ENCODE assay signal across 9 cellular contexts in the genomic region with DNA sequence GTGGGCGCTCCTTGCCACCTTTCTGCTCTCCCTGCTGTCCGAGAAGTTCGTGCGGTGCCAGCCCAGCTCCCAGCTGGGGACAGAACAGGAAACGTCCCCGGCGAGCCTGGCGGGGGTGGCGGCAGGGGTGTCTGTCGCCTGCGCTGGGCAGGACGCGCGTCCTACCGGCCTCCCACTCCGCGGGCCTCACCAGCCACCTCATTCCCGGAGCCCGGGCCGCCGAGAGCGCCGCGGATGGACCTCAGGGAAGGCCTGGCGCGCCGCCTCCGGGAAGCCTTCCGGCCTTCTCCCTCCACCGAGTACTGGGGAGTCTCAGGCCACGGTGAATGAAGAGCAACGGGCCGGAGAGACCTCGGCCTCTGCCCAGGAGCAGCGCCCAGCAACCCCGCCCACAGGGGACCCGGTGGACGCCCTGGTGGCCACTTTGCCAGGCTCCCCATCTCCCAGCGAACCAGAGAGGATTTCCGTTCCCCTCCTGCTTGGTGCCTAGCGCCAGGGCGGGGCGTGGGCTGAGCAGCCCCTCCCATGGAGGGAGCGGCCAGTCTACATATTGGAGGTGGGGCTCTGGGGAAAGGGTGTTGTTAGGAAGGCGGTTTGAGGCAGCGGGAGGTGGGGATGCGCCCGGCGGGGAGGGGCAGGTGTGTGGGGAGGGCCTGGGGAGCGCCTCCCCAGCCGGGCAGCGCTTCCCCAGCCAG. TPM values are rescaled to one million over a fixed set of nuclear protein-coding genes. Genes with fewer than 3 reads are reported as not detected.
DNase-seq lines count a peak whose midpoint lies in the region; ATAC-seq lines count a peak whose summit lies in the region.
"Had no signal": no experiment of that assay in that cellular context is flagged by ENCODE, and none has a peak within 500 bp of the region (broad histone marks: within the 10 kb centered on the region; RNA-seq: fewer than 3 reads in every experiment).

No MANE protein-coding gene starts in this region.

- no peaks in the 10 kb centered on the region for H3K36me3 Mint-ChIP-seq in activated T-helper 1 cell treated with anti-CD3 and anti-CD28 coated beads, Interleukin-12 subunit alpha, Interleukin-12 subunit beta, Interleukin-2, Interleukin-4 antibody, amounts not matched to agents 30 ng/mL and 10 ng/mL and 1 ng/mL, durations not matched to agents 14 hours and 24 hours and 36 hours (ENCODE audit: low read depth)
- no peaks in the 10 kb centered on the region for H3K36me3 Mint-ChIP-seq in naive thymus-derived CD8-positive, alpha-beta T cell

- H3K27me3 Mint-ChIP-seq in activated T-helper 1 cell treated with anti-CD3 and anti-CD28 coated beads, Interleukin-12 subunit alpha, Interleukin-12 subunit beta, Interleukin-2, Interleukin-4 antibody, amounts not matched to agents 30 ng/mL and 10 ng/mL and 1 ng/mL, durations not matched to agents 14 hours and 24 hours and 36 hours (ENCODE audit: insufficient read depth) = peaks cover 9% of the 10 kb centered on the region
- H3K27me3 Mint-ChIP-seq in naive thymus-derived CD8-positive, alpha-beta T cell = no peaks in the 10 kb centered on the region

- intact Hi-C loops in activated T-helper 1 cell treated with anti-CD3 and anti-CD28 coated beads, Interleukin-12 subunit alpha, Interleukin-12 subunit beta, Interleukin-2, Interleukin-4 antibody, amounts not matched to agents 30 ng/mL and 10 ng/mL and 1 ng/mL, durations not matched to agents 14 hours and 24 hours and 36 hours (cut with micrococcal nuclease) = loop anchor here (1.0 to 10.0 kb wide), 10 partner anchors 20 to 1358 kb away; partner anchors contain the start of genes C1orf174, FAAP20, MORN1 and PANK4

- no peaks in the 10 kb centered on the region for H3K9me3 Mint-ChIP-seq in activated T-helper 1 cell treated with anti-CD3 and anti-CD28 coated beads, Interleukin-12 subunit alpha, Interleukin-12 subunit beta, Interleukin-2, Interleukin-4 antibody, amounts not matched to agents 30 ng/mL and 10 ng/mL and 1 ng/mL, durations not matched to agents 14 hours and 24 hours and 36 hours
- no peaks in the 10 kb centered on the region for H3K9me3 Mint-ChIP-seq in naive thymus-derived CD8-positive, alpha-beta T cell

- peak overlapping the region; percentile 91 for H3K4me3 Mint-ChIP-seq in activated T-helper 1 cell treated with anti-CD3 and anti-CD28 coated beads, Interleukin-12 subunit alpha, Interleukin-12 subunit beta, Interleukin-2, Interleukin-4 antibody, amounts not matched to agents 30 ng/mL and 10 ng/mL and 1 ng/mL, durations not matched to agents 14 hours and 24 hours and 36 hours
- H3K4me3 Mint-ChIP-seq in naive thymus-derived CD8-positive, alpha-beta T cell = peak overlapping the region; percentile 86 to 96 (median 93)

- ATAC-seq in GM19397 (IDR thresholded peaks at IDR 0.05; ENCODE audit: unreplicated experiment) = peak; percentile 31
- ATAC-seq in naive thymus-derived CD8-positive, alpha-beta T cell = peak; percentile 48 to 58
- ATAC-seq in stimulated activated naive CD8-positive, alpha-beta T cell treated with anti-CD3 and anti-CD28 coated beads, Interleukin-15, Interleukin-2, amounts not matched to agents 100 U/mL and 50 U/mL, for 24 hours = peak; percentile 53

- POLR2A ChIA-PET in naive thymus-derived CD8-positive, alpha-beta T cell (lab: Charles Lee) = interaction anchor here (0.9 to 13.3 kb wide), 28 partner anchors 9 to 357 kb away, joined by 3 to 528 read pairs (median 8); partner anchors contain the start of genes FAAP20, HES5, MORN1 and PANK4

- peak overlapping the region; percentile 99 for H3K27ac Mint-ChIP-seq in activated T-helper 1 cell treated with anti-CD3 and anti-CD28 coated beads, Interleukin-12 subunit alpha, Interleukin-12 subunit beta, Interleukin-2, Interleukin-4 antibody, amounts not matched to agents 30 ng/mL and 10 ng/mL and 1 ng/mL, durations not matched to agents 14 hours and 24 hours and 36 hours
- peak overlapping the region; percentile 93 to 99 (median 98) for H3K27ac Mint-ChIP-seq in naive thymus-derived CD8-positive, alpha-beta T cell

- H3K4me1 Mint-ChIP-seq in activated T-helper 1 cell treated with anti-CD3 and anti-CD28 coated beads, Interleukin-12 subunit alpha, Interleukin-12 subunit beta, Interleukin-2, Interleukin-4 antibody, amounts not matched to agents 30 ng/mL and 10 ng/mL and 1 ng/mL, durations not matched to agents 14 hours and 24 hours and 36 hours (ENCODE audit: low read depth) = peaks cover 7% of the 10 kb centered on the region
- peaks cover 6 to 50% (median 36%) of the 10 kb centered on the region in 4 donors for H3K4me1 Mint-ChIP-seq in naive thymus-derived CD8-positive, alpha-beta T cell

- DNase-seq in CD1c-positive myeloid dendritic cell (ENCODE audit: extremely low spot score) = peak; percentile 93
- peak; percentile 89 for DNase-seq in HK-2 (ENCODE audit: unreplicated experiment)
- DNase-seq in OCI-M1 (lab: John Stamatoyannopoulos, UW) = peak; percentile 93
- peak; percentile 88 for DNase-seq in activated T-helper 1 cell treated with anti-CD3 and anti-CD28 coated beads, Interleukin-12 subunit alpha, Interleukin-12 subunit beta, Interleukin-2, Interleukin-4 antibody, amounts not matched to agents 30 ng/mL and 10 ng/mL and 1 ng/mL, durations not matched to agents 14 hours and 24 hours and 36 hours (ENCODE audit: low spot score)
- peak; percentile 84 for DNase-seq in fibroblast of gingiva (ENCODE audit: low read depth)
- DNase-seq in naive thymus-derived CD8-positive, alpha-beta T cell = peak; percentile 64 to 93 (median 84)
- peak; percentile 86 for DNase-seq in stimulated activated naive CD8-positive, alpha-beta T cell treated with anti-CD3 and anti-CD28 coated beads, Interleukin-15, Interleukin-2, amounts not matched to agents 100 U/mL and 50 U/mL, for 24 hours

RNA-seq across cellular contexts. Expression of gene TNFRSF14, which starts 9.5 kb away (rescaled TPM):
- 207 and 215 TPM in 2 replicates for total RNA-seq in activated T-helper 1 cell treated with anti-CD3 and anti-CD28 coated beads, Interleukin-12 subunit alpha, Interleukin-12 subunit beta, Interleukin-2, Interleukin-4 antibody, amounts not matched to agents 30 ng/mL and 10 ng/mL and 1 ng/mL, durations not matched to agents 14 hours and 24 hours and 36 hours
- 100 to 1,000 TPM; 187 to 190 TPM for total RNA-seq in naive thymus-derived CD8-positive, alpha-beta T cell
- 10 to 100 TPM; 45.8 to 61.6 (median 48.9) TPM for polyA plus RNA-seq in naive thymus-derived CD8-positive, alpha-beta T cell

RNA-seq across cellular contexts. Expression of gene HES5, which starts 16.6 kb away (rescaled TPM):
- not detected in 2 replicates for total RNA-seq in activated T-helper 1 cell treated with anti-CD3 and anti-CD28 coated beads, Interleukin-12 subunit alpha, Interleukin-12 subunit beta, Interleukin-2, Interleukin-4 antibody, amounts not matched to agents 30 ng/mL and 10 ng/mL and 1 ng/mL, durations not matched to agents 14 hours and 24 hours and 36 hours
- total RNA-seq in naive thymus-derived CD8-positive, alpha-beta T cell = under 1 TPM in 1 of 2 experiments, not detected in 1; 0.30 TPM
- polyA plus RNA-seq in naive thymus-derived CD8-positive, alpha-beta T cell = not detected
- total RNA-seq: T-helper 2 cell treated with Interferon-gamma antibody and Interleukin-4, amounts not matched to agents 100 ng/mL and 5 ng/mL, for 36 hours had no signal

RNA-seq across cellular contexts. Expression of gene PANK4, which starts 20.3 kb away (rescaled TPM):
- 65.6 and 67.6 TPM in 2 replicates for total RNA-seq in activated T-helper 1 cell treated with anti-CD3 and anti-CD28 coated beads, Interleukin-12 subunit alpha, Interleukin-12 subunit beta, Interleukin-2, Interleukin-4 antibody, amounts not matched to agents 30 ng/mL and 10 ng/mL and 1 ng/mL, durations not matched to agents 14 hours and 24 hours and 36 hours
- total RNA-seq in naive thymus-derived CD8-positive, alpha-beta T cell = 100 to 1,000 TPM; 149 to 155 TPM
- 10 to 100 TPM in 2 of 3 donors, 1 to 10 TPM in 1; 9.0 to 31.7 (median 13.4) TPM for polyA plus RNA-seq in naive thymus-derived CD8-positive, alpha-beta T cell

RNA-seq across cellular contexts. Expression of gene PRXL2B, which starts 39.9 kb away (rescaled TPM):
- 39.5 and 42.1 TPM in 2 replicates for total RNA-seq in activated T-helper 1 cell treated with anti-CD3 and anti-CD28 coated beads, Interleukin-12 subunit alpha, Interleukin-12 subunit beta, Interleukin-2, Interleukin-4 antibody, amounts not matched to agents 30 ng/mL and 10 ng/mL and 1 ng/mL, durations not matched to agents 14 hours and 24 hours and 36 hours
- total RNA-seq in naive thymus-derived CD8-positive, alpha-beta T cell = 10 to 100 TPM; 39.6 to 45.4 TPM
- polyA plus RNA-seq in naive thymus-derived CD8-positive, alpha-beta T cell = 10 to 100 TPM; 20.6 to 37.5 (median 27.4) TPM

Comparison
In these comparisons a context has a peak if more than half of its experiments do, and no peak if none do; other contexts are left out.
1. Peak in every context shown above with its lines: DNase-seq and ATAC-seq.